34 cellular contexts compared by ENCODE assay signal in genomic region chr1:196454792-196455191, GRCh38.
"Had no signal": no experiment of that assay in that cellular context is flagged by ENCODE, and none has a peak within 500 bp of the region (broad histone marks: within the 10 kb centered on the region; RNA-seq: fewer than 3 reads in every experiment).

No MANE protein-coding gene starts in this region.

- DNase-seq: Karpas-422, Kasumi-1, MG63, MM.1S, MV-4-11, NCI-H1048, NCI-H1092, NCI-H1092 treated with DMSO at 0.1 percent for 48 hours, NCI-H1105, NCI-H1105 treated with DMSO at 0.1 percent for 48 hours, NCI-H1417, NCI-H1417 treated with DMSO at 0.1 percent for 48 hours, NCI-H1436, NCI-H1436 treated with DMSO at 0.1 percent for 48 hours, NCI-H146, NCI-H1694, NCI-H1694 treated with DMSO at 0.1 percent for 48 hours, NCI-H187, NCI-H187 treated with DMSO at 0.1 percent for 48 hours, NCI-H1930, NCI-H2029, NCI-H2029 treated with DMSO at 0.1 percent for 48 hours, NCI-H2081, NCI-H2081 treated with DMSO at 0.1 percent for 48 hours, NCI-H2107, NCI-H2171, NCI-H2171 treated with DMSO at 0.1 percent for 48 hours, NCI-H2227 treated with DMSO at 0.1 percent for 48 hours, NCI-H226, NCI-H345, NCI-H446, NCI-H446 treated with DMSO at 0.1 percent for 48 hours, NCI-H510A, NCI-H510A treated with DMSO at 0.1 percent for 48 hours had no signal

- H3K36me3 ChIP-seq: MG63 had no signal

- H3K4me3 ChIP-seq: MG63 had no signal

- H3K27me3 ChIP-seq: MG63 had no signal

- H3K9me3 ChIP-seq: MG63 had no signal
